8 cellular contexts compared by ENCODE assay signal in the genomic region with DNA sequence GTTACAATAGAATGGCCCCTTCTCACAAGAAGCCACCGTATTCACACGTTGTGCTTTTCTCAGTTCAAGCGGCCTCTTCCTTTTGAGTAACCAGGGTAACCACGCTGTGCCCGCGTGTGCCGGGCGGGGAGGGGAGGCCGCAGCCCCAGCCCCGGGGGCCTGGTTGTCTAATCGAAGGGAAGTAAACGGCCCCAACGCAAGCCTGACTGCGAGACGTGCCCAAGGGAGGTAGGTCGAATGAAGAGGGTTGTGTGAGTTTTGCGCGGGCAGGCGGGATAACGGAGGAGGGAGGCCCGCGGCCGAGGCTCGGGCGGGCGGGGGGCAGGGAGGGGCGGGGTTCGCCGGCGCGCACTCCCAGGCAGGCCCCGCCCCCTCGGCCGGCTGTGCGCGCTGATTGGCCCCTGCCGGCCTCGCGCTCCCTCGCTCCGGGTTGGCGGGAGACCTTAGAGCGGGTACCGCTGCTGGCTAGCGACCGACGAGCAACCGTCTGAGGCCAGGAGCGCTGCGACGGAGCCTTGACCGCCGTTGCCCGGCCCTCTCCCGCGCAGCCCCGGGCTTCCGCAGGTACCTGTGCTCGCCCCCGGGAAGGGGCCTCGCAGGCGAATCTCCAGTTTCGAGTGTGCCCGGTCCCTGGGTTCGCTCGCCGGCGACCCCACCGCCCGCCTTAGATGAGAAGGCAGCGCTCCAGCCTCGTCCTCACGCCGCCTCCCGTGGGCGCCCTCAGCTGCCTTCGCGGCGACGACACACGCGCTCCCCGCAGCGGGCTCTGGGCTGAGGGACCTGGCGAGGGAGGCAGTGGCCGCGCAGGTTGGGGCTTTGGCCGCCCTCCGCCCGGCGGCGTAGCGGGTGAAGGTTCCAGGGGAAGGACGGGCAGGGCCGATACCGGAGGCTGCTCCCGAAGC. TPM values are rescaled to one million over a fixed set of nuclear protein-coding genes. Genes with fewer than 3 reads are reported as not detected.
DNase-seq lines count a peak whose midpoint lies in the region; ATAC-seq, FAIRE-seq and TF ChIP-seq lines count a peak whose summit lies in the region.

Gene SPDYA, plus strand, starts transcription at position 451 of the 902 bp plus-strand sequence. CDS start 5,181 bp downstream, outside the sequence.

- H3K9ac ChIP-seq in H1 (replicated peaks in 1 of 4; ENCODE audit: extremely low read depth in 1 of 4, low read depth in 3 of 4, low read length in 3 of 4) (peak within 1 kb of the TSS in 1 of 4 experiments; percentile 45; a peak in 2 of 7 replicates), mesenchymal stem cell (ENCODE audit: low read length) (peak within 1 kb of the TSS; percentile 77)

- peaks cover 0 to 5% of the 10 kb centered on the region in 2 experiments for H4K20me1 ChIP-seq in H1 (replicated peaks in 1 of 2; ENCODE audit: control insufficient read depth in 1 of 2, insufficient read depth in 2 of 2, low read length in 2 of 2)

- H2BK20ac ChIP-seq in H1 (ENCODE audit: low read length), result no peak within 1 kb of the TSS

- H3K79me1 ChIP-seq in H1 (ENCODE audit: low read depth, low read length) (no peaks in the 10 kb centered on the region), mesenchymal stem cell (replicated peaks; ENCODE audit: low read length, poor library complexity, severe bottlenecking) (no peaks in the 10 kb centered on the region)

- H2BK15ac ChIP-seq in H1 (ENCODE audit: low read length) (no peak within 1 kb of the TSS), mesenchymal stem cell (ENCODE audit: low read depth, poor library complexity, severe bottlenecking) (no peak within 1 kb of the TSS)

- H2AK5ac ChIP-seq in H1 (ENCODE audit: low read depth, low read length) (no peak within 1 kb of the TSS), mesenchymal stem cell (ENCODE audit: low read length, severe bottlenecking) (no peak within 1 kb of the TSS)

- POLR2A ChIA-PET in H1 (lab: Charles Lee; ENCODE audit: partially characterized antibody), result interaction anchor here (1.0 to 2.3 kb wide), 6 partner anchors 9 to 127 kb away, joined by 3 to 6 read pairs (median 4); partner anchors contain the start of genes PPP1CB and WDR43

- H3K4me3 ChIP-seq in GM12864 (ENCODE audit: low read depth, low read length), result peak within 1 kb of the TSS; percentile 10
- H3K4me3 ChIP-seq in H1 (ENCODE audit: extremely low read depth in 1 of 4, insufficient read depth in 2 of 4, low read depth in 3 of 4, low read length in 4 of 4), result peak within 1 kb of the TSS; percentile 23 to 70 (median 63)
- peak within 1 kb of the TSS; percentile 62 to 77 for H3K4me3 ChIP-seq in mesenchymal stem cell (ENCODE audit: insufficient read depth in 1 of 2, low read depth in 1 of 2, low read length in 2 of 2)

- peaks cover 9 to 18% (median 11%) of the 10 kb centered on the region in 4 experiments for H3K27me3 ChIP-seq in H1 (replicated peaks in 1 of 4; ENCODE audit: control insufficient read depth in 3 of 4, extremely low read depth in 1 of 4, insufficient read depth in 3 of 4, low read length in 3 of 4)
- H3K27me3 ChIP-seq in mesenchymal stem cell (ENCODE audit: control insufficient read depth in 1 of 2, insufficient read depth in 1 of 2, low read length in 2 of 2), result no peaks in the 10 kb centered on the region

- H3K36me3 ChIP-seq in H1 (ENCODE audit: control insufficient read depth in 2 of 4, insufficient read depth in 4 of 4, low read length in 3 of 4), result no peaks in the 10 kb centered on the region
- peaks cover 7 to 39% of the 10 kb centered on the region in 2 experiments for H3K36me3 ChIP-seq in mesenchymal stem cell (ENCODE audit: control insufficient read depth in 1 of 2, insufficient read depth in 2 of 2, low read depth in 1 of 2, low read length in 2 of 2)

- H3K4me2 ChIP-seq in H1 (ENCODE audit: insufficient read depth in 1 of 2, low read depth in 2 of 2, low read length in 2 of 2) (peak within 1 kb of the TSS; percentile 53 to 85), mesenchymal stem cell (ENCODE audit: low read length, poor library complexity, severe bottlenecking) (peak within 1 kb of the TSS; percentile 94)

- WGBS in H1 (ENCODE audit: extremely low coverage in 1 of 2, insufficient coverage in 1 of 2, insufficient read length in 1 of 2, insufficient replicate concordance in 2 of 2, low coverage in 1 of 2, low lambda C conversion rate in 2 of 2, missing lambda C conversion rate in 1 of 2), 2 experiments, result 5% methylated on average over 47 of the region's 97 CpGs; no CpG with 5 or more reads in 1 of the 2 experiments
- WGBS in mesenchymal stem cell, result 8% methylated on average over 78 of the region's 97 CpGs

- peaks cover 6% of the 10 kb centered on the region; the same call in 1 of the 2 replicates for H3K23me2 ChIP-seq in H1 (ENCODE audit: low read depth, low read length)

- no peak within 1 kb of the TSS for H3K27ac ChIP-seq in H1 (ENCODE audit: low read depth, low read length)
- no peak within 1 kb of the TSS for H3K27ac ChIP-seq in mesenchymal stem cell (ENCODE audit: low read length, poor library complexity, severe bottlenecking)

- peak within 1 kb of the TSS; percentile 90 for H4K8ac ChIP-seq in H1 (ENCODE audit: extremely low read depth, insufficient read depth, low read length)
- H4K8ac ChIP-seq in mesenchymal stem cell (ENCODE audit: low read length), result peak within 1 kb of the TSS; percentile 82

- TF ChIP-seq RAD21 in H1 (IDR thresholded peaks at IDR 0.05 in 1 of 2, conservative IDR thresholded peaks at IDR 0.05 in 1 of 2; ENCODE audit: low read depth in 2 of 2, low read length in 2 of 2), result no peak

- H3K14ac ChIP-seq in H1 (ENCODE audit: insufficient read length) (no peak within 1 kb of the TSS), mesenchymal stem cell (ENCODE audit: low read length in 2 of 2) (no peak within 1 kb of the TSS)

- H3K4me1 ChIP-seq in H1 (replicated peaks in 1 of 4; ENCODE audit: control insufficient read depth in 3 of 4, insufficient read depth in 4 of 4, low read length in 3 of 4), result peaks cover 0 to 3% (median 0%) of the 10 kb centered on the region in 4 experiments; a peak in 2 of 7 replicates
- H3K4me1 ChIP-seq in mesenchymal stem cell (ENCODE audit: control insufficient read depth, insufficient read depth, low read depth, low read length), result peaks cover 15% of the 10 kb centered on the region

- peak within 1 kb of the TSS; percentile 34 for H4K5ac ChIP-seq in H1 (ENCODE audit: insufficient read length, low read depth, low read length)

- no peak within 1 kb of the TSS for H2BK120ac ChIP-seq in H1 (replicated peaks; ENCODE audit: low read depth, low read length)
- peak within 1 kb of the TSS; percentile 19 for H2BK120ac ChIP-seq in mesenchymal stem cell (ENCODE audit: low read depth, low read length)

- no peak for FAIRE-seq in H1 (lab: Jason Lieb, UNC)

- CTCF ChIA-PET in H1 (lab: Charles Lee; ENCODE audit: partially characterized antibody), result interaction anchor here (0.5 to 1.2 kb wide), 3 partner anchors 10 to 1267 kb away, joined by 3 read pairs; no protein-coding TSS in a partner anchor

- H3K18ac ChIP-seq in H1 (ENCODE audit: extremely low read depth, low read length) (no peak within 1 kb of the TSS; the same call in none of the 2 replicates), mesenchymal stem cell (ENCODE audit: low read depth in 1 of 2, low read length in 2 of 2) (peak within 1 kb of the TSS; percentile 28 to 70)

- H3K79me2 ChIP-seq in H1 (ENCODE audit: control insufficient read depth in 1 of 2, insufficient read depth in 2 of 2, low read length in 2 of 2), result no peaks in the 10 kb centered on the region

- no peak for DNase-seq in GM12864 (ENCODE audit: low read depth)
- DNase-seq in NCI-H345 (lab: John Stamatoyannopoulos, UW), result peak; percentile 91
- peak; percentile 56 to 63 for DNase-seq in activated CD8-positive, alpha-beta memory T cell treated with anti-CD3 and anti-CD28 coated beads for 4 hours (ENCODE audit: low read depth in 2 of 2)
- peak; percentile 34 to 86 for DNase-seq in H1 (ENCODE audit: low read depth in 1 of 2, low spot score in 2 of 2)
- DNase-seq in mesenchymal stem cell, result peak; percentile 72
- DNase-seq in stimulated activated CD8-positive, alpha-beta memory T cell treated with anti-CD3 and anti-CD28 coated beads, Interleukin-12 subunit alpha, Interleukin-12 subunit beta, amount 100 ng/mL, for 4 hours (ENCODE audit: low read depth), result peak; percentile 70
- no peak for DNase-seq in HT-29 (ENCODE audit: low spot score)

- TF ChIP-seq POLR2A in H1 (IDR thresholded peaks at IDR 0.05; ENCODE audit: control extremely low read depth in 1 of 2, low read depth in 2 of 2, low read length in 2 of 2), result no peak

- H3K56ac ChIP-seq in H1 (replicated peaks; ENCODE audit: insufficient read length, low read depth, low read length), result no peak within 1 kb of the TSS

- H2BK5ac ChIP-seq in H1 (ENCODE audit: low read depth, low read length), result 0 out of 2 replicates have a peak within 1 kb of the TSS, but pooled peaks have one; percentile 44
- H2BK5ac ChIP-seq in mesenchymal stem cell (ENCODE audit: low read depth, low read length, poor library complexity, severe bottlenecking), result no peak within 1 kb of the TSS

- H2BK12ac ChIP-seq in H1 (ENCODE audit: low read depth, low read length) (peak within 1 kb of the TSS; percentile 50; the same call in 1 of the 2 replicates), mesenchymal stem cell (ENCODE audit: low read length in 2 of 2) (no peak within 1 kb of the TSS)

- H3K4ac ChIP-seq in H1 (replicated peaks; ENCODE audit: insufficient read length, low read depth, low read length) (no peak within 1 kb of the TSS), mesenchymal stem cell (ENCODE audit: low read depth in 1 of 2, low read length in 2 of 2) (no peak within 1 kb of the TSS)

- TF ChIP-seq EP300 in H1 (IDR thresholded peaks at IDR 0.05; ENCODE audit: borderline replicate concordance in 1 of 2, low read depth in 2 of 2, low read length in 2 of 2), result no peak

- TF ChIP-seq CTCF in GM12864 (IDR thresholded peaks at IDR 0.05; ENCODE audit: low read depth, low read length, missing control alignments), result no peak
- TF ChIP-seq CTCF in H1 (IDR thresholded peaks at IDR 0.05; ENCODE audit: control extremely low read depth in 1 of 3, insufficient read depth in 1 of 3, low read depth in 1 of 3, low read length in 3 of 3), result no peak

- H2AFZ ChIP-seq in H1 (ENCODE audit: low read length) (peak within 1 kb of the TSS; percentile 89), mesenchymal stem cell (ENCODE audit: low read depth, low read length) (peak within 1 kb of the TSS; percentile 36)

- peak within 1 kb of the TSS; percentile 49 for H4K91ac ChIP-seq in H1 (replicated peaks; ENCODE audit: insufficient read length, low read length)
- H4K91ac ChIP-seq in mesenchymal stem cell (ENCODE audit: low read length), result peak within 1 kb of the TSS; percentile 50

- H3K9me3 ChIP-seq in H1 (ENCODE audit: insufficient read depth in 2 of 2, low read depth in 1 of 2, low read length in 1 of 2), result peaks cover 0 to 5% of the 10 kb centered on the region in 2 experiments; a peak in 1 of 4 replicates
- no peaks in the 10 kb centered on the region for H3K9me3 ChIP-seq in mesenchymal stem cell (ENCODE audit: control insufficient read depth, low read length)

- peak; percentile 82 for ATAC-seq in HG02642 (IDR thresholded peaks at IDR 0.05; ENCODE audit: poor library complexity, unreplicated experiment)

- H3K23ac ChIP-seq in H1 (ENCODE audit: insufficient read length), result no peak within 1 kb of the TSS
- peak within 1 kb of the TSS in 1 of 2 experiments; percentile 90 for H3K23ac ChIP-seq in mesenchymal stem cell (ENCODE audit: low read length in 2 of 2)

RNA-seq across cellular contexts. Expression of gene SPDYA, which starts in this region (rescaled TPM):
- 0.27 and 0.35 TPM in 2 replicates for total RNA-seq in H1 (2021; fragmentation: NEBNext Ultra II Directional; extraction: Animal tissue kit (Norgen Biotek cat#: 25700))
- 0.09 and 0.12 TPM in 2 replicates for polyA plus RNA-seq in H1 (2011; rRNA removed)
- 0.12 TPM for polyA plus RNA-seq in H1 (2011; cell fraction: cytosol; rRNA removed)
- polyA plus RNA-seq in H1 (2011; cell fraction: nucleus; rRNA removed), result 0.06 TPM
- 0.25 to 0.56 TPM (median 0.54 TPM) in 3 of 4 replicates, not detected in the other for polyA plus RNA-seq in H1 (2012, experiment 1 of 2)
- polyA plus RNA-seq in H1 (2012, experiment 2 of 2), result not detected
- polyA plus RNA-seq in H1 (2013, experiment 1 of 2), result 0.22 TPM
- polyA plus RNA-seq in H1 (2013, experiment 2 of 2), result 0.07 TPM
- not detected in 2 replicates for polyA minus RNA-seq in H1 (2011; rRNA and poly(A)+ RNA removed)
- 0.95 TPM for polyA minus RNA-seq in H1 (2011; cell fraction: cytosol; rRNA and poly(A)+ RNA removed)
- 0.30 TPM for polyA minus RNA-seq in H1 (2011; cell fraction: nucleus; rRNA and poly(A)+ RNA removed)
- 0.07 TPM for polyA plus RNA-seq in mesenchymal stem cell (2013, experiment 1 of 2)
- 0.04 TPM for polyA plus RNA-seq in mesenchymal stem cell (2013, experiment 2 of 2)
- total RNA-seq in HT-29 (2014; rRNA removed; shearing (Covaris generic)), result 0.46 and 1.1 TPM in 2 replicates

Comparison
In these comparisons a context has a peak if more than half of its experiments do, and no peak if none do; other contexts are left out.
1. Peak in DNase-seq, H3K4me3 ChIP-seq and H3K4me2 ChIP-seq in H1; RNA of the gene not detected or under 1 TPM.
2. DNase-seq: peak in NCI-H345 (single experiment), activated CD8-positive, alpha-beta memory T cell treated with anti-CD3 and anti-CD28 coated beads for 4 hours (2 of 2), mesenchymal stem cell (single experiment) and stimulated activated CD8-positive, alpha-beta memory T cell treated with anti-CD3 and anti-CD28 coated beads, Interleukin-12 subunit alpha, Interleukin-12 subunit beta, amount 100 ng/mL, for 4 hours (single experiment); none in GM12864 (single experiment) and HT-29 (single experiment).
3. H3K4me3 ChIP-seq: peak in every context shown above with its lines; median percentile 70 in mesenchymal stem cell; 63 in H1; 10 in GM12864.